Comparison of ENCODE assay signal across 20 cellular contexts in genomic region chr2:126698376-126698775, GRCh38. TPM values are rescaled to one million over a fixed set of nuclear protein-coding genes. Genes with fewer than 3 reads are reported as not detected.
DNase-seq lines count a peak whose midpoint lies in the region; ATAC-seq and TF ChIP-seq lines count a peak whose summit lies in the region.
"Had no signal": no experiment of that assay in that cellular context is flagged by ENCODE, and none has a peak within 500 bp of the region (broad histone marks: within the 10 kb centered on the region; RNA-seq: fewer than 3 reads in every experiment).

No MANE protein-coding gene starts in this region.

- no peak overlapping the region for H3K4me3 Mint-ChIP-seq in T-helper 17 cell
- no peak overlapping the region for H3K4me3 Mint-ChIP-seq in naive thymus-derived CD4-positive, alpha-beta T cell
- no peak overlapping the region for H3K4me3 Mint-ChIP-seq in stimulated activated effector memory CD8-positive, alpha-beta T cell treated with anti-CD3 and anti-CD28 coated beads, Interleukin-12 subunit alpha, Interleukin-12 subunit beta, amount 100 ng/mL, for 72 hours
- H3K4me3 Mint-ChIP-seq: B cell, GM23338 had no signal

- peaks cover 16% of the 10 kb centered on the region for H3K36me3 Mint-ChIP-seq in T-helper 17 cell (ENCODE audit: low read depth)
- H3K36me3 Mint-ChIP-seq in naive thymus-derived CD4-positive, alpha-beta T cell, result peaks cover 11 to 74% (median 64%) of the 10 kb centered on the region in 5 donors
- peaks cover 44% of the 10 kb centered on the region for H3K36me3 Mint-ChIP-seq in stimulated activated effector memory CD8-positive, alpha-beta T cell treated with anti-CD3 and anti-CD28 coated beads, Interleukin-12 subunit alpha, Interleukin-12 subunit beta, amount 100 ng/mL, for 72 hours

- POLR2A ChIA-PET in naive thymus-derived CD4-positive, alpha-beta T cell (lab: Charles Lee), result no interaction called here

- peaks cover 7% of the 10 kb centered on the region for H3K4me1 Mint-ChIP-seq in T-helper 17 cell
- H3K4me1 Mint-ChIP-seq in naive thymus-derived CD4-positive, alpha-beta T cell, result peaks cover 0 to 17% (median 8%) of the 10 kb centered on the region in 7 donors
- H3K4me1 Mint-ChIP-seq in stimulated activated effector memory CD8-positive, alpha-beta T cell treated with anti-CD3 and anti-CD28 coated beads, Interleukin-12 subunit alpha, Interleukin-12 subunit beta, amount 100 ng/mL, for 72 hours, result no peaks in the 10 kb centered on the region
- H3K4me1 Mint-ChIP-seq: B cell had no signal

- CTCF ChIA-PET in naive thymus-derived CD4-positive, alpha-beta T cell (lab: Charles Lee), result interaction anchor here (1.8 kb wide), 1 partner anchor 79 kb away, joined by 6 read pairs; no protein-coding TSS in a partner anchor

- H3K9me3 ChIP-seq in T-helper 17 cell (ENCODE audit: control insufficient read depth, low read length, poor library complexity, severe bottlenecking), result no peaks in the 10 kb centered on the region
- H3K9me3 ChIP-seq in naive thymus-derived CD4-positive, alpha-beta T cell (ENCODE audit: control insufficient read depth in 2 of 3, low read length in 3 of 3), result peaks cover 0 to 2% (median 0%) of the 10 kb centered on the region in 3 experiments
- H3K9me3 ChIP-seq in breast epithelium, result peaks cover 0 to 4% of the 10 kb centered on the region in 2 donors

- peaks cover 0 to 17% (median under 1%) of the 10 kb centered on the region in 11 donors for H3K9me3 Mint-ChIP-seq in naive thymus-derived CD4-positive, alpha-beta T cell
- H3K9me3 Mint-ChIP-seq in stimulated activated effector memory CD8-positive, alpha-beta T cell treated with anti-CD3 and anti-CD28 coated beads, Interleukin-12 subunit alpha, Interleukin-12 subunit beta, amount 100 ng/mL, for 72 hours, result no peaks in the 10 kb centered on the region

- no peaks in the 10 kb centered on the region for H3K27me3 Mint-ChIP-seq in T-helper 17 cell
- no peaks in the 10 kb centered on the region for H3K27me3 Mint-ChIP-seq in naive thymus-derived CD4-positive, alpha-beta T cell
- H3K27me3 Mint-ChIP-seq: B cell; CD4-positive, CD25-positive, alpha-beta regulatory T cell had no signal

- intact Hi-C loops in naive thymus-derived CD4-positive, alpha-beta T cell (cut with micrococcal nuclease), result loop anchor here in 1 of 2 donors (5.0 kb wide), 1 partner anchor 41 kb away; the partner anchor contains the start of gene GYPC
- intact Hi-C loops in breast epithelium (cut with DNase I; ENCODE audit: low total_unique reads), result no loop called here

- H3K36me3 ChIP-seq in naive thymus-derived CD4-positive, alpha-beta T cell (ENCODE audit: control insufficient read depth in 2 of 3, insufficient read depth in 3 of 3, low read length in 3 of 3), result peaks cover 0 to 60% (median 13%) of the 10 kb centered on the region in 3 experiments
- no peaks in the 10 kb centered on the region for H3K36me3 ChIP-seq in breast epithelium

- DNase-seq in DMS 273 (lab: John Stamatoyannopoulos, UW; ENCODE audit: unreplicated experiment) (peak; percentile 7), DMS 273 treated with DMSO at 0.1 percent for 48 hours (lab: John Stamatoyannopoulos, UW) (no peak), T-helper 17 cell (no peak), UCSD-AML1 (lab: John Stamatoyannopoulos, UW; ENCODE audit: unreplicated experiment) (no peak), breast epithelium (ENCODE audit: low spot score in 2 of 2) (no peak), inferior parietal cortex (ENCODE audit: extremely low spot score) (no peak)
- DNase-seq in naive thymus-derived CD4-positive, alpha-beta T cell, result no peak
- no peak for DNase-seq in stimulated activated effector memory CD8-positive, alpha-beta T cell treated with anti-CD3 and anti-CD28 coated beads, Interleukin-12 subunit alpha, Interleukin-12 subunit beta, amount 100 ng/mL, for 72 hours (ENCODE audit: low spot score in 2 of 2)
- DNase-seq: Calu3; CD4-positive, CD25-positive, alpha-beta regulatory T cell; DND-41; NCI-H1417 treated with DMSO at 0.1 percent for 48 hours; NCI-H2029; NCI-H2171 treated with DMSO at 0.1 percent for 48 hours; NCI-H446 treated with DMSO at 0.1 percent for 48 hours; Right ventricle myocardium superior had no signal

- no peaks in the 10 kb centered on the region for H3K4me1 ChIP-seq in naive thymus-derived CD4-positive, alpha-beta T cell (ENCODE audit: control insufficient read depth in 2 of 2, insufficient read depth in 2 of 2, low read length in 2 of 2)
- no peaks in the 10 kb centered on the region for H3K4me1 ChIP-seq in breast epithelium

- ATAC-seq in T-helper 17 cell, result no peak
- ATAC-seq in naive thymus-derived CD4-positive, alpha-beta T cell, result no peak
- no peak for ATAC-seq in stimulated activated effector memory CD8-positive, alpha-beta T cell treated with anti-CD3 and anti-CD28 coated beads, Interleukin-12 subunit alpha, Interleukin-12 subunit beta, amount 100 ng/mL, for 72 hours
- ATAC-seq: GM23338, Panc1 had no signal

- no peak overlapping the region for H3K27ac ChIP-seq in naive thymus-derived CD4-positive, alpha-beta T cell (ENCODE audit: low read depth, low read length)
- H3K27ac ChIP-seq in breast epithelium, result no peak overlapping the region
- H3K27ac ChIP-seq: 22Rv1 had no signal

- H3K4me3 ChIP-seq in naive thymus-derived CD4-positive, alpha-beta T cell (ENCODE audit: low read length), result no peak overlapping the region
- no peak overlapping the region for H3K4me3 ChIP-seq in breast epithelium
- H3K4me3 ChIP-seq: GM23338 had no signal

- no peak for TF ChIP-seq POLR2A in breast epithelium (IDR thresholded peaks at IDR 0.05)

- TF ChIP-seq CTCF in breast epithelium (IDR thresholded peaks at IDR 0.05), result no peak

- peak overlapping the region; percentile 66 for H3K27ac Mint-ChIP-seq in T-helper 17 cell
- peak overlapping the region in 6 of 9 donors; percentile 8 to 78 (median 28) for H3K27ac Mint-ChIP-seq in naive thymus-derived CD4-positive, alpha-beta T cell
- H3K27ac Mint-ChIP-seq in stimulated activated effector memory CD8-positive, alpha-beta T cell treated with anti-CD3 and anti-CD28 coated beads, Interleukin-12 subunit alpha, Interleukin-12 subunit beta, amount 100 ng/mL, for 72 hours, result peak overlapping the region; percentile 23
- H3K27ac Mint-ChIP-seq: B cell, GM23338 had no signal

- H3K27me3 ChIP-seq in naive thymus-derived CD4-positive, alpha-beta T cell (ENCODE audit: control insufficient read depth in 2 of 2, insufficient read depth in 2 of 2, low read length in 2 of 2), result no peaks in the 10 kb centered on the region
- H3K27me3 ChIP-seq in breast epithelium, result no peaks in the 10 kb centered on the region

RNA-seq across cellular contexts. Expression of gene GYPC, which starts 42.4 kb away (rescaled TPM):
- total RNA-seq in T-helper 17 cell (10 to 100 TPM; 73.7 to 86.2 TPM), breast epithelium (100 to 1,000 TPM in 2 of 3 donors, 10 to 100 TPM in 1; 61.6 to 181 (median 127) TPM)
- 100 to 1,000 TPM; 114 to 146 (median 116) TPM for total RNA-seq in naive thymus-derived CD4-positive, alpha-beta T cell
- 100 to 1,000 TPM; 249 to 277 TPM for polyA plus RNA-seq in naive thymus-derived CD4-positive, alpha-beta T cell
- total RNA-seq: Calu3 had no signal
